12 cellular contexts compared by ENCODE assay signal in the genomic region with DNA sequence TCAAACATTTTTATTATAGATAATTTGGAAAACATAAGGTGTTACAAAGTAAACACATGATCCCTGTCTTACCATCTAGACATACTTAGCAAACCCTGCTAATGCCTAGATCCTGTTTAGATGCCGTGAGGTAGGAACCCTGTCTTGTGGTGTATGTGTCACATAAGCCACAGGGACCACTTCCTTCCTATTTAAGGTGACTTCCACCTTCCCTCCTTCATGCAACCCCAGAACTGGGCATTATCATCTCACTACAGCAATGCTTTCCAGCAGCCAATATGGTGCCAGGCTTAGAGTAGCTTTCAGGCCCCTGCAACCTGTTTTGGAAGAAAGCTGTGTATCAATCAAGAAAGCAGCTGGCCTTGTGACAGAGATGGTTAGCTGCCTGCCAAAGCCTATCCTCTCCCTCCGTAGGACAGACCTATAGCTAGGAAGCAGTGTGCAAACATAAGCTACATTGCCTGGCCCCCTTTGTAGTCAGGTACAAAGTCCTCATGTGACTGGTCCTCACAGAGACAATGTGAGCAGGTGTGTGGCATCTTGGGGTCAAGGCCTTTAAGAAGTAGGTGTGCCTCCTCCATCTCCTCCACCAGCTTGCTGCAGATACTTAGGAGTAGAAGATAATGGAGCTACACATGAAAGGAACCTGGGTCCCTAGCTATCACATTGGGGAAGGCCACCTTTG.
DNase-seq lines count a peak whose midpoint lies in the region; ATAC-seq and TF ChIP-seq lines count a peak whose summit lies in the region.
"Had no signal": no experiment of that assay in that cellular context is flagged by ENCODE, and none has a peak within 500 bp of the region (broad histone marks: within the 10 kb centered on the region; RNA-seq: fewer than 3 reads in every experiment).

No MANE protein-coding gene starts in this region.

- POLR2A ChIA-PET in activated CD4-positive, alpha-beta memory T cell treated with anti-CD3 and anti-CD28 coated beads for 36 hours (lab: Charles Lee) = no interaction called here

- CTCF ChIA-PET in activated CD4-positive, alpha-beta memory T cell treated with anti-CD3 and anti-CD28 coated beads for 36 hours (lab: Charles Lee) = no interaction called here

- H3K27ac Mint-ChIP-seq in activated naive CD4-positive, alpha-beta T cell treated with anti-CD3 and anti-CD28 coated beads, Interleukin-2, amount 50 U/mL, for 24 hours = no peak overlapping the region
- no peak overlapping the region for H3K27ac Mint-ChIP-seq in activated CD4-positive, alpha-beta memory T cell treated with anti-CD3 and anti-CD28 coated beads for 36 hours
- H3K27ac Mint-ChIP-seq in type B pancreatic cell = no peak overlapping the region

- peak; percentile 44 for ATAC-seq in HG03571 (IDR thresholded peaks at IDR 0.05; ENCODE audit: unreplicated experiment)
- ATAC-seq in stimulated activated naive CD8-positive, alpha-beta T cell treated with anti-CD3 and anti-CD28 coated beads, Interleukin-15, Interleukin-2, amounts not matched to agents 100 U/mL and 50 U/mL, for 24 hours = peak; percentile 91
- no peak for ATAC-seq in left ventricle myocardium superior
- ATAC-seq: Panc1 had no signal

- no peak for TF ChIP-seq CTCF in type B pancreatic cell (conservative IDR thresholded peaks at IDR 0.05)

- peaks cover 2% of the 10 kb centered on the region for H3K27me3 Mint-ChIP-seq in activated naive CD4-positive, alpha-beta T cell treated with anti-CD3 and anti-CD28 coated beads, Interleukin-2, amount 50 U/mL, for 24 hours
- H3K27me3 Mint-ChIP-seq in activated CD4-positive, alpha-beta memory T cell treated with anti-CD3 and anti-CD28 coated beads for 36 hours = peaks cover 2% of the 10 kb centered on the region
- peaks cover 33% of the 10 kb centered on the region for H3K27me3 Mint-ChIP-seq in type B pancreatic cell

- H3K36me3 Mint-ChIP-seq in activated naive CD4-positive, alpha-beta T cell treated with anti-CD3 and anti-CD28 coated beads, Interleukin-2, amount 50 U/mL, for 24 hours = no peaks in the 10 kb centered on the region
- H3K36me3 Mint-ChIP-seq in activated CD4-positive, alpha-beta memory T cell treated with anti-CD3 and anti-CD28 coated beads for 36 hours = no peaks in the 10 kb centered on the region
- no peaks in the 10 kb centered on the region for H3K36me3 Mint-ChIP-seq in type B pancreatic cell

- no peak for DNase-seq in activated naive CD4-positive, alpha-beta T cell (lab: John Stamatoyannopoulos, UW)
- DNase-seq in activated CD4-positive, alpha-beta memory T cell treated with anti-CD3 and anti-CD28 coated beads for 36 hours = peak; percentile 49
- peak; percentile 30 for DNase-seq in stimulated activated naive CD8-positive, alpha-beta T cell treated with anti-CD3 and anti-CD28 coated beads, Interleukin-15, Interleukin-2, amounts not matched to agents 100 U/mL and 50 U/mL, for 24 hours
- no peak for DNase-seq in type B pancreatic cell (ENCODE audit: extremely low spot score, unreplicated experiment)
- DNase-seq in pons (ENCODE audit: low spot score) = no peak
- DNase-seq in left ventricle myocardium superior = no peak
- DNase-seq: adrenal gland, mesenchymal stem cell, NCI-H2081 treated with DMSO at 0.1 percent for 48 hours had no signal

- H3K4me3 Mint-ChIP-seq in activated naive CD4-positive, alpha-beta T cell treated with anti-CD3 and anti-CD28 coated beads, Interleukin-2, amount 50 U/mL, for 24 hours = peak overlapping the region; percentile 1
- no peak overlapping the region for H3K4me3 Mint-ChIP-seq in activated CD4-positive, alpha-beta memory T cell treated with anti-CD3 and anti-CD28 coated beads for 36 hours
- no peak overlapping the region for H3K4me3 Mint-ChIP-seq in type B pancreatic cell

- peaks cover 14% of the 10 kb centered on the region for H3K4me1 Mint-ChIP-seq in activated naive CD4-positive, alpha-beta T cell treated with anti-CD3 and anti-CD28 coated beads, Interleukin-2, amount 50 U/mL, for 24 hours
- H3K4me1 Mint-ChIP-seq in activated CD4-positive, alpha-beta memory T cell treated with anti-CD3 and anti-CD28 coated beads for 36 hours (ENCODE audit: low read depth) = peaks cover 15% of the 10 kb centered on the region
- peaks cover 8% of the 10 kb centered on the region for H3K4me1 Mint-ChIP-seq in type B pancreatic cell (ENCODE audit: unreplicated experiment)

- intact Hi-C loops in activated CD4-positive, alpha-beta memory T cell treated with anti-CD3 and anti-CD28 coated beads for 36 hours (cut with micrococcal nuclease) = no loop called here
- intact Hi-C loops in left ventricle myocardium superior (cut with micrococcal nuclease) = no loop called here

- no peaks in the 10 kb centered on the region for H3K9me3 Mint-ChIP-seq in activated naive CD4-positive, alpha-beta T cell treated with anti-CD3 and anti-CD28 coated beads, Interleukin-2, amount 50 U/mL, for 24 hours
- H3K9me3 Mint-ChIP-seq in activated CD4-positive, alpha-beta memory T cell treated with anti-CD3 and anti-CD28 coated beads for 36 hours = no peaks in the 10 kb centered on the region
- no peaks in the 10 kb centered on the region for H3K9me3 Mint-ChIP-seq in type B pancreatic cell

Comparison
In these comparisons a context has a peak if more than half of its experiments do, and no peak if none do; other contexts are left out.
1. DNase-seq: peak in activated CD4-positive, alpha-beta memory T cell treated with anti-CD3 and anti-CD28 coated beads for 36 hours (single experiment) and stimulated activated naive CD8-positive, alpha-beta T cell treated with anti-CD3 and anti-CD28 coated beads, Interleukin-15, Interleukin-2, amounts not matched to agents 100 U/mL and 50 U/mL, for 24 hours (single experiment); none in activated naive CD4-positive, alpha-beta T cell (0 of 4), type B pancreatic cell (single experiment), pons (single experiment) and left ventricle myocardium superior (single experiment).